ENCODE assay signal across 17 cellular contexts in the genomic region with DNA sequence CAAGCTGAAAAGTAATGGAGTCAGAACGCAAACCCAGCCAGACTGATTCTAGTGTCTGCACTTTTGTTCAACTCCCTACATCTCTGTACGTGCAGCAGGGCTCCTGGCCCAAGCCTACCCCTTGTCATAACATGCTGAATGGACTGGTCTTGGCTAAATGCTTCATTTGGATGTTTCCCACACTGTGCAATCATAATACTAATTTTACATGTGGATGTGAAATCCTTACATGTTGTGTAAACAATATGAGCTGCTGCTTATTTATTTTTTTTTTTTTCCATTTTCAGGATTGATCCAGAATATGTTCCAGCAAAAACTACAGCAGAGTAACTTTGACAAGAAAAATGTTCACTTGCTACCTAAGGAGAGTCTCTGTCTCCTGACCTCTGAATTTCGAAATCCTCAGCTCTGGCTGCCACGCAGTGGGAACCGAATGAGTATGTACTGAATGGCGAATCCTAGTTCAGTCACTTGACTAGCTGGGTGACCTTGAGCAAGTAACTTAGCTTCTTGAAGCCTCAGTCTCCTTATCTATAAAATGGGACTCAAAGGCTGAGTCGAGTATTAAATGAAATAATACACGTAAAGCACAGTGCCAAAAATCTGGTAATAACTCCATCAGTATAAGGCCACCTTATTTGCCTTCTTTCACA.
DNase-seq lines count a peak whose midpoint lies in the region; ATAC-seq, FAIRE-seq and TF ChIP-seq lines count a peak whose summit lies in the region.
"Had no signal": no experiment of that assay in that cellular context is flagged by ENCODE, and none has a peak within 500 bp of the region (broad histone marks: within the 10 kb centered on the region; RNA-seq: fewer than 3 reads in every experiment).

No MANE protein-coding gene starts in this region.

- H2AK5ac ChIP-seq in H9 (ENCODE audit: insufficient read length, low read length) = no peak overlapping the region

- H3K36me3 Mint-ChIP-seq in osteocyte (ENCODE audit: unreplicated experiment) (peaks cover 49% of the 10 kb centered on the region), H9 (ENCODE audit: insufficient read depth in 1 of 3, low read depth in 3 of 3) (peaks cover 4 to 18% (median 15%) of the 10 kb centered on the region in 3 experiments; a peak in 6 of 7 replicates)
- H3K36me3 Mint-ChIP-seq: CD8-positive, alpha-beta T cell had no signal

- H3K27me3 ChIP-seq in bronchial epithelial cell (ENCODE audit: control insufficient read depth, insufficient read depth, low read length) (no peaks in the 10 kb centered on the region), H9 (ENCODE audit: insufficient read depth, low read length) (no peaks in the 10 kb centered on the region)

- no peak overlapping the region for H4K5ac ChIP-seq in H9 (ENCODE audit: insufficient read length, low read depth, low read length)

- H3K23ac ChIP-seq in H9 (ENCODE audit: insufficient read length, low read depth, low read length) = no peak overlapping the region

- no peak overlapping the region for H3K56ac ChIP-seq in H9 (ENCODE audit: insufficient read length, low read depth, low read length)

- no peak overlapping the region for H4K91ac ChIP-seq in H9 (ENCODE audit: insufficient read length, low read depth, low read length)

- H2BK15ac ChIP-seq in H9 (ENCODE audit: low read depth, low read length) = no peak overlapping the region

- peaks cover 1% of the 10 kb centered on the region for H3K9me3 Mint-ChIP-seq in osteocyte (ENCODE audit: unreplicated experiment)
- 0 out of 5 replicates have a peak, but pooled peaks cover 0 to 2% of the 10 kb centered on the region in 2 experiments for H3K9me3 Mint-ChIP-seq in H9
- H3K9me3 Mint-ChIP-seq: CD8-positive, alpha-beta T cell had no signal

- H2BK120ac ChIP-seq in H9 (ENCODE audit: low read depth, low read length, poor library complexity, severe bottlenecking) = no peak overlapping the region

- H3K4ac ChIP-seq in H9 (ENCODE audit: low read depth, low read length) = no peak overlapping the region

- no peaks in the 10 kb centered on the region for H3K23me2 ChIP-seq in H9 (ENCODE audit: insufficient read length, low read depth, low read length, poor library complexity, severe bottlenecking)

- no peak overlapping the region for H2BK12ac ChIP-seq in H9 (ENCODE audit: insufficient read length, low read depth, low read length)

- H3K4me2 ChIP-seq in H9 (ENCODE audit: insufficient read depth, insufficient read length, low read length) = no peak overlapping the region
- H3K4me2 ChIP-seq: SK-N-SH had no signal

- H2BK5ac ChIP-seq in H9 (ENCODE audit: insufficient read length, low read length) = no peak overlapping the region

- no peak overlapping the region for H3K4me3 Mint-ChIP-seq in osteocyte (ENCODE audit: unreplicated experiment)
- H3K4me3 Mint-ChIP-seq in H9 = no peak overlapping the region
- H3K4me3 Mint-ChIP-seq: CD8-positive, alpha-beta T cell had no signal

- DNase-seq in NCI-H460 (ENCODE audit: extremely low read depth, low read depth) (peak; percentile 92), bronchial epithelial cell (ENCODE audit: low read depth) (peak; percentile 86), fibroblast of mammary gland (ENCODE audit: low read depth) (peak; percentile 65), renal cortical epithelial cell (ENCODE audit: low read depth) (peak; percentile 18), osteocyte (ENCODE audit: extremely low spot score, unreplicated experiment) (no peak), H9 (no peak)
- DNase-seq: CD8-positive, alpha-beta T cell; GF-D8; Kasumi-1; NCI-H1048; NCI-H1694; NCI-H446; SK-N-SH had no signal

- H3K27ac Mint-ChIP-seq in osteocyte (ENCODE audit: unreplicated experiment) (no peak overlapping the region), H9 (no peak overlapping the region)
- H3K27ac Mint-ChIP-seq: CD8-positive, alpha-beta T cell had no signal

- no peaks in the 10 kb centered on the region for H3K4me1 ChIP-seq in H9 (ENCODE audit: insufficient read depth, low read length)

- TF ChIP-seq CTCF in bronchial epithelial cell (IDR thresholded peaks at IDR 0.05; ENCODE audit: insufficient read depth, low read length, severe bottlenecking) = no peak
- TF ChIP-seq CTCF in fibroblast of mammary gland (conservative IDR thresholded peaks at IDR 0.05; ENCODE audit: control insufficient read depth, insufficient read depth, low read depth, low read length) = no peak
- TF ChIP-seq CTCF in osteocyte (IDR thresholded peaks at IDR 0.05) = no peak
- no peak for TF ChIP-seq CTCF in H9 (conservative IDR thresholded peaks at IDR 0.05)

- H2BK20ac ChIP-seq in H9 (ENCODE audit: low read depth, low read length, poor library complexity, severe bottlenecking) = no peak overlapping the region

- no peak overlapping the region for H3K9ac ChIP-seq in H9 (ENCODE audit: extremely low read depth, insufficient read length, low read length)
- H3K9ac ChIP-seq: SK-N-SH had no signal

- H3K9me3 ChIP-seq in H9 (ENCODE audit: control insufficient read depth, low read depth, low read length) = no peaks in the 10 kb centered on the region
- H3K9me3 ChIP-seq: SK-N-SH had no signal

- H3K4me1 Mint-ChIP-seq in osteocyte (ENCODE audit: unreplicated experiment) (peaks cover 18% of the 10 kb centered on the region), H9 (no peaks in the 10 kb centered on the region)

- H3K4me3 ChIP-seq in bronchial epithelial cell (ENCODE audit: low read depth, low read length) (no peak overlapping the region), fibroblast of mammary gland (ENCODE audit: control insufficient read depth, low read depth, low read length) (no peak overlapping the region)

- H3K27ac ChIP-seq in H9 (ENCODE audit: insufficient read length, low read depth, low read length) = no peak overlapping the region

- H3K36me3 ChIP-seq in bronchial epithelial cell (ENCODE audit: control insufficient read depth, insufficient read depth, low read length) = no peaks in the 10 kb centered on the region

- no peak overlapping the region for H2AFZ ChIP-seq in H9 (ENCODE audit: low read length)

- no peaks in the 10 kb centered on the region for H4K20me1 ChIP-seq in H9 (ENCODE audit: control insufficient read depth, insufficient read depth, insufficient read length)

- no peaks in the 10 kb centered on the region for H3K79me2 ChIP-seq in H9 (ENCODE audit: insufficient read depth, low read length)

- no peak overlapping the region for H3T11ph ChIP-seq in H9 (ENCODE audit: low read length)

- no peak for ATAC-seq in GM18868 (IDR thresholded peaks at IDR 0.05; ENCODE audit: unreplicated experiment)
- ATAC-seq: CD8-positive, alpha-beta T cell; Panc1; Right ventricle myocardium inferior had no signal

- H4K8ac ChIP-seq in H9 (replicated peaks; ENCODE audit: insufficient read length, low read depth, low read length) = no peak overlapping the region

- no CpG with 5 or more reads among the region's 8 CpGs for WGBS in H9 (ENCODE audit: extremely low coverage, insufficient read length, low lambda C conversion rate)

- no peak overlapping the region for H3K14ac ChIP-seq in H9 (ENCODE audit: insufficient read depth, low read length)

- H3K27me3 Mint-ChIP-seq in osteocyte (ENCODE audit: unreplicated experiment) (no peaks in the 10 kb centered on the region), H9 (ENCODE audit: low read depth) (no peaks in the 10 kb centered on the region; the same call in 1 of the 2 replicates)

- no peak overlapping the region for H3K18ac ChIP-seq in H9 (ENCODE audit: insufficient read length, low read depth, low read length)

- H3K79me1 ChIP-seq in H9 (ENCODE audit: insufficient read depth, low read depth, low read length, poor library complexity, severe bottlenecking) = no peaks in the 10 kb centered on the region

- FAIRE-seq in bronchial epithelial cell (lab: Jason Lieb, UNC) = no peak
- FAIRE-seq: D721Med had no signal

Comparison
In these comparisons a context has a peak if more than half of its experiments do, and no peak if none do; other contexts are left out.
1. DNase-seq: peak in NCI-H460 (single experiment), bronchial epithelial cell (single experiment), fibroblast of mammary gland (single experiment) and renal cortical epithelial cell (single experiment); none in osteocyte (single experiment) and H9 (single experiment).